ENCODE assay signal across 19 cellular contexts in genomic region chr18:9679125-9679524, GRCh38. TPM values are rescaled to one million over a fixed set of nuclear protein-coding genes. Genes with fewer than 3 reads are reported as not detected.
DNase-seq lines count a peak whose midpoint lies in the region; ATAC-seq and TF ChIP-seq lines count a peak whose summit lies in the region.
"Had no signal": no experiment of that assay in that cellular context is flagged by ENCODE, and none has a peak within 500 bp of the region (broad histone marks: within the 10 kb centered on the region; RNA-seq: fewer than 3 reads in every experiment).

No MANE protein-coding gene starts in this region.

- H2BK5ac ChIP-seq in neuronal stem cell (ENCODE audit: low read length) = no peak overlapping the region

- in situ Hi-C loops in GM13977 (cut with MboI; ENCODE audit: low pct_unique_long_range_greater_than_20kb, low sequenced_read_pairs, unreplicated experiment) = no loop called here

- no peak overlapping the region for H3K9ac ChIP-seq in neuronal stem cell (ENCODE audit: low read depth, low read length, poor library complexity)
- H3K9ac ChIP-seq: BLaER1 treated with 17β-estradiol and CSF1 and Interleukin-3, amounts not matched to agents 10 nM and 100 nM had no signal

- H2BK120ac ChIP-seq in neuronal stem cell (ENCODE audit: low read depth, low read length) = no peak overlapping the region

- BruUV-seq in Calu3 (replicated peaks; lab: Mats Ljungman, UMichigan) = no TSS peak

- no peak overlapping the region for H4K91ac ChIP-seq in neuronal stem cell (ENCODE audit: low read depth, low read length, poor library complexity)

- H2AK5ac ChIP-seq in neuronal stem cell (ENCODE audit: low read depth, low read length) = no peak overlapping the region

- TF ChIP-seq CTCF in Calu3 (IDR thresholded peaks at IDR 0.05; ENCODE audit: unreplicated experiment) (no peak), GM13977 (IDR thresholded peaks at IDR 0.05; ENCODE audit: extremely low read depth, insufficient read depth, missing control alignments) (no peak)

- H3K4me1 Mint-ChIP-seq in Calu3 (ENCODE audit: low read depth, unreplicated experiment) = peaks cover 27% of the 10 kb centered on the region
- peaks cover 5% of the 10 kb centered on the region for H3K4me1 Mint-ChIP-seq in stimulated activated memory B cell treated with anti-CD40 and anti-IgM and Interleukin-4, amounts not matched to agents 10 μg/mL and 1 μg/mL and 100 μg/mL, for 72 hours

- H3K27ac Mint-ChIP-seq in Calu3 (ENCODE audit: unreplicated experiment) = peak overlapping the region; percentile 47
- peak overlapping the region; percentile 46 for H3K27ac Mint-ChIP-seq in stimulated activated memory B cell treated with anti-CD40 and anti-IgM and Interleukin-4, amounts not matched to agents 10 μg/mL and 1 μg/mL and 100 μg/mL, for 72 hours
- H3K27ac Mint-ChIP-seq: B cell; CD4-positive, alpha-beta T cell; CD8-positive, alpha-beta T cell had no signal

- H2BK12ac ChIP-seq in neuronal stem cell (ENCODE audit: low read length) = no peak overlapping the region

- no peak overlapping the region for H3K18ac ChIP-seq in neuronal stem cell (ENCODE audit: low read length)

- no peak overlapping the region for H4K8ac ChIP-seq in neuronal stem cell (ENCODE audit: low read depth, low read length)

- intact Hi-C loops in Calu3 (cut with micrococcal nuclease; ENCODE audit: unreplicated experiment) = no loop called here

- no peak for ATAC-seq in stimulated activated memory B cell treated with anti-CD40 and anti-IgM and Interleukin-4, amounts not matched to agents 10 μg/mL and 1 μg/mL and 100 μg/mL, for 72 hours
- ATAC-seq: A549; CD8-positive, alpha-beta T cell had no signal

- H2BK15ac ChIP-seq in neuronal stem cell (ENCODE audit: low read length) = no peak overlapping the region

- H3K4me1 ChIP-seq in neuronal stem cell (ENCODE audit: control insufficient read depth in 2 of 2, insufficient read depth in 1 of 2, low read depth in 1 of 2, low read length in 2 of 2) = peaks cover 0 to 7% of the 10 kb centered on the region in 2 donors

- peaks cover 0 to 9% of the 10 kb centered on the region in 2 donors for H3K9me3 ChIP-seq in neuronal stem cell (replicated peaks in 1 of 2; ENCODE audit: control insufficient read depth in 2 of 2, insufficient read depth in 1 of 2, low read depth in 1 of 2, low read length in 2 of 2)
- H3K9me3 ChIP-seq: Caco-2 had no signal

- CTCF ChIA-PET in Calu3 (lab: Charles Lee) = no interaction called here

- no peak overlapping the region for H2AFZ ChIP-seq in neuronal stem cell (ENCODE audit: low read length)

- no peak overlapping the region for H3K4ac ChIP-seq in neuronal stem cell (ENCODE audit: low read length)

- H3K4me3 Mint-ChIP-seq in Calu3 (ENCODE audit: low read depth, unreplicated experiment) = no peak overlapping the region
- no peak overlapping the region for H3K4me3 Mint-ChIP-seq in stimulated activated memory B cell treated with anti-CD40 and anti-IgM and Interleukin-4, amounts not matched to agents 10 μg/mL and 1 μg/mL and 100 μg/mL, for 72 hours
- H3K4me3 Mint-ChIP-seq: B cell; CD4-positive, alpha-beta T cell; CD8-positive, alpha-beta T cell had no signal

- no peak overlapping the region for H3K14ac ChIP-seq in neuronal stem cell (ENCODE audit: low read length)

- H3K27me3 Mint-ChIP-seq in Calu3 (ENCODE audit: unreplicated experiment) = no peaks in the 10 kb centered on the region
- H3K27me3 Mint-ChIP-seq in stimulated activated memory B cell treated with anti-CD40 and anti-IgM and Interleukin-4, amounts not matched to agents 10 μg/mL and 1 μg/mL and 100 μg/mL, for 72 hours = no peaks in the 10 kb centered on the region

- no peak for DNase-seq in Calu3
- no peak for DNase-seq in neuronal stem cell (ENCODE audit: low spot score)
- no peak for DNase-seq in DMS79 (lab: John Stamatoyannopoulos, UW)
- DNase-seq in GM13977 (ENCODE audit: low spot score) = no peak
- DNase-seq: AML-193; Caco-2; CD4-positive, alpha-beta T cell; CD8-positive, alpha-beta T cell; DMS 273 treated with DMSO at 0.1 percent for 48 hours; DMS153; DMS53; DMS79 treated with DMSO at 0.1 percent for 48 hours; GF-D8 had no signal

- no peaks in the 10 kb centered on the region for H3K79me1 ChIP-seq in neuronal stem cell (ENCODE audit: low read depth, low read length)

- H3K27ac ChIP-seq in neuronal stem cell (replicated peaks; ENCODE audit: low read length) = no peak overlapping the region
- H3K27ac ChIP-seq: 22Rv1; A549; BLaER1 treated with 17β-estradiol and CSF1 and Interleukin-3, amounts not matched to agents 10 nM and 100 nM; C4-2B had no signal

- peak overlapping the region; percentile 43 for H3K23ac ChIP-seq in neuronal stem cell (ENCODE audit: low read depth, low read length, poor library complexity)

- no peaks in the 10 kb centered on the region for H3K36me3 ChIP-seq in neuronal stem cell (replicated peaks in 1 of 2; ENCODE audit: control insufficient read depth in 2 of 2, insufficient read depth in 2 of 2, low read length in 2 of 2)
- H3K36me3 ChIP-seq: BLaER1 treated with 17β-estradiol and CSF1 and Interleukin-3, amounts not matched to agents 10 nM and 100 nM had no signal

- no peaks in the 10 kb centered on the region for H3K27me3 ChIP-seq in neuronal stem cell (ENCODE audit: control insufficient read depth in 3 of 3, insufficient read depth in 3 of 3, low read depth in 1 of 3, low read length in 3 of 3)
- H3K27me3 ChIP-seq: BLaER1 treated with 17β-estradiol and CSF1 and Interleukin-3, amounts not matched to agents 10 nM and 100 nM had no signal

- H3K9me3 Mint-ChIP-seq in Calu3 (ENCODE audit: low read depth, unreplicated experiment) = no peaks in the 10 kb centered on the region
- H3K9me3 Mint-ChIP-seq in stimulated activated memory B cell treated with anti-CD40 and anti-IgM and Interleukin-4, amounts not matched to agents 10 μg/mL and 1 μg/mL and 100 μg/mL, for 72 hours = no peaks in the 10 kb centered on the region
- H3K9me3 Mint-ChIP-seq: CD4-positive, alpha-beta T cell; CD8-positive, alpha-beta T cell had no signal

- no peak overlapping the region for H3K4me3 ChIP-seq in neuronal stem cell (ENCODE audit: low read length in 2 of 2)
- H3K4me3 ChIP-seq: A549; BLaER1 treated with 17β-estradiol and CSF1 and Interleukin-3, amounts not matched to agents 10 nM and 100 nM had no signal

- H3K4me2 ChIP-seq in neuronal stem cell (ENCODE audit: insufficient read depth, low read length, poor library complexity, severe bottlenecking) = no peak overlapping the region
- H3K4me2 ChIP-seq: A549; BLaER1 treated with 17β-estradiol and CSF1 and Interleukin-3, amounts not matched to agents 10 nM and 100 nM had no signal

- WGBS in neuronal stem cell (ENCODE audit: extremely low coverage in 2 of 2, insufficient read length in 2 of 2, insufficient replicate concordance in 1 of 2), 2 donors = no CpG with 5 or more reads among the region's 17 CpGs

- H3K36me3 Mint-ChIP-seq in Calu3 (ENCODE audit: insufficient read depth, unreplicated experiment) = no peaks in the 10 kb centered on the region
- no peaks in the 10 kb centered on the region for H3K36me3 Mint-ChIP-seq in stimulated activated memory B cell treated with anti-CD40 and anti-IgM and Interleukin-4, amounts not matched to agents 10 μg/mL and 1 μg/mL and 100 μg/mL, for 72 hours
- H3K36me3 Mint-ChIP-seq: CD8-positive, alpha-beta T cell had no signal

RNA-seq across cellular contexts. Expression of gene RAB31, which starts 29.0 kb away (rescaled TPM):
- 1.9 and 2.3 TPM in 2 replicates for total RNA-seq in Calu3 (2022)
- polyA plus RNA-seq in neuronal stem cell (2013, experiment 1 of 2) = 30.4 TPM
- 34.5 TPM for polyA plus RNA-seq in neuronal stem cell (2013, experiment 2 of 2)
